ENCODE assay signal across 8 cellular contexts in genomic region chr20:36236786-36237121, GRCh38. TPM values are rescaled to one million over a fixed set of nuclear protein-coding genes. Genes with fewer than 3 reads are reported as not detected.
A peak's percentile ranks its signal among the peaks of the same experiment; 100 is the strongest.
DNase-seq lines count a peak whose midpoint lies in the region; ATAC-seq and TF ChIP-seq lines count a peak whose summit lies in the region.

No MANE protein-coding gene starts in this region.

- intact Hi-C loops in breast epithelium (cut with DNase I; ENCODE audit: low total_unique reads), result no loop called here

- H3K4me3 ChIP-seq in breast epithelium (peak overlapping the region; percentile 68 to 91 (median 69)), mesodermal cell (ENCODE audit: extremely low read depth, insufficient read depth, low read length, poor library complexity, severe bottlenecking) (peak overlapping the region; percentile 67)

- TF ChIP-seq CTCF in breast epithelium (IDR thresholded peaks at IDR 0.05), result no peak

- peak overlapping the region; percentile 84 for H3K4me3 Mint-ChIP-seq in stimulated activated naive CD8-positive, alpha-beta T cell treated with anti-CD3 and anti-CD28 coated beads, Interleukin-15, Interleukin-2, amounts not matched to agents 100 ng/mL and 50 ng/mL, for 24 hours

- H3K27ac ChIP-seq in breast epithelium (peak overlapping the region; percentile 61 to 89), mesodermal cell (ENCODE audit: low read depth, low read length, severe bottlenecking) (peak overlapping the region; percentile 80)

- 0 to 5% methylated on average over 1 to 4 of the region's 6 CpGs for WGBS in mesodermal cell (ENCODE audit: insufficient coverage in 2 of 2), 2 experiments

- H3K9me3 ChIP-seq in breast epithelium (no peaks in the 10 kb centered on the region), mesodermal cell (ENCODE audit: control insufficient read depth, low read length) (no peaks in the 10 kb centered on the region)

- peaks cover 0 to 2% of the 10 kb centered on the region in 2 donors for H3K4me1 ChIP-seq in breast epithelium
- H3K4me1 ChIP-seq in mesodermal cell (ENCODE audit: control insufficient read depth, insufficient read depth, low read length, poor library complexity, severe bottlenecking), result peaks cover 5% of the 10 kb centered on the region

- no peaks in the 10 kb centered on the region for H3K9me3 Mint-ChIP-seq in stimulated activated naive CD8-positive, alpha-beta T cell treated with anti-CD3 and anti-CD28 coated beads, Interleukin-15, Interleukin-2, amounts not matched to agents 100 ng/mL and 50 ng/mL, for 24 hours

- no peak for TF ChIP-seq POLR2A in breast epithelium (IDR thresholded peaks at IDR 0.05)

- H3K4me1 Mint-ChIP-seq in stimulated activated naive CD8-positive, alpha-beta T cell treated with anti-CD3 and anti-CD28 coated beads, Interleukin-15, Interleukin-2, amounts not matched to agents 100 ng/mL and 50 ng/mL, for 24 hours (ENCODE audit: low read depth), result peaks cover 29% of the 10 kb centered on the region

- H3K36me3 ChIP-seq in breast epithelium (peaks cover 5% of the 10 kb centered on the region), mesodermal cell (ENCODE audit: control insufficient read depth, insufficient read depth, low read length) (peaks cover 29% of the 10 kb centered on the region)

- no peaks in the 10 kb centered on the region for H3K27me3 Mint-ChIP-seq in stimulated activated naive CD8-positive, alpha-beta T cell treated with anti-CD3 and anti-CD28 coated beads, Interleukin-15, Interleukin-2, amounts not matched to agents 100 ng/mL and 50 ng/mL, for 24 hours

- no peaks in the 10 kb centered on the region for H3K27me3 ChIP-seq in breast epithelium

- peak overlapping the region; percentile 85 for H3K27ac Mint-ChIP-seq in stimulated activated naive CD8-positive, alpha-beta T cell treated with anti-CD3 and anti-CD28 coated beads, Interleukin-15, Interleukin-2, amounts not matched to agents 100 ng/mL and 50 ng/mL, for 24 hours

- no peak for DNase-seq in stimulated activated naive CD8-positive, alpha-beta T cell treated with anti-CD3 and anti-CD28 coated beads, Interleukin-15, Interleukin-2, amounts not matched to agents 100 U/mL and 50 U/mL, for 24 hours
- DNase-seq in breast epithelium (ENCODE audit: low spot score in 2 of 2), result no peak
- no peak for DNase-seq in GF-D8 (lab: John Stamatoyannopoulos, UW)
- DNase-seq in NCI-H510A treated with DMSO at 0.1 percent for 48 hours (lab: John Stamatoyannopoulos, UW), result no peak
- no peak for DNase-seq in OCI-M1 (lab: John Stamatoyannopoulos, UW)

- no peak for ATAC-seq in stimulated activated naive CD8-positive, alpha-beta T cell treated with anti-CD3 and anti-CD28 coated beads, Interleukin-15, Interleukin-2, amounts not matched to agents 100 U/mL and 50 U/mL, for 24 hours
- no peak for ATAC-seq in HG03175 (IDR thresholded peaks at IDR 0.05; ENCODE audit: unreplicated experiment)

- peaks cover 41% of the 10 kb centered on the region for H3K36me3 Mint-ChIP-seq in stimulated activated naive CD8-positive, alpha-beta T cell treated with anti-CD3 and anti-CD28 coated beads, Interleukin-15, Interleukin-2, amounts not matched to agents 100 ng/mL and 50 ng/mL, for 24 hours (ENCODE audit: low read depth)

RNA-seq across cellular contexts. Expression of gene AAR2, which starts 0.5 kb away (rescaled TPM):
- 10 to 100 TPM; 32.1 to 38.5 (median 36.5) TPM for total RNA-seq in breast epithelium
- 26.5 TPM for polyA plus RNA-seq in mesodermal cell (2013, experiment 1 of 2)
- polyA plus RNA-seq in mesodermal cell (2013, experiment 2 of 2), result 21.2 TPM
